In the genomic region with DNA sequence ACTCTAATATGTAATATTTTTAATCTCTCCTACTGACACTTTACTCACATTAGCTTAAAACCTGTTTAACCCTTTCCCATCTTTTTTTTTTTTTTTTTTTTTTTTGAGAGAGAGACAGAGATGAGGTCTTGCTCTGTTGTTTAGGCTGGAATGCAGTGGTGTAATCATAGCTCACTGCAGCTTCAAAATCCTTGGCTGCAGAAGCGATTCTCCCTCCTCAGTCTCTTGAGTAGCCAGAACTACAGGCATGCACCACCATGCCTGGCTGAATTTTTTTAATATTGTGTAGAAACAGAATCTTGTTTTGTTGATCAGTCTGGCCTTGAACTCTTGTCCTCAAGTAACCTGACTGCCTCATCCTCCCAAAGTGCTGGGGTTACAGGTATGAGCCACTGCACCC, we compare ENCODE assay signal across 15 cellular contexts. TPM values are rescaled to one million over a fixed set of nuclear protein-coding genes. Genes with fewer than 3 reads are reported as not detected.
"Had no signal": no experiment of that assay in that cellular context is flagged by ENCODE, and none has a peak within 500 bp of the region (broad histone marks: within the 10 kb centered on the region; RNA-seq: fewer than 3 reads in every experiment).

No MANE protein-coding gene starts in this region.

- H3K27ac Mint-ChIP-seq: activated CD4-positive, alpha-beta T cell treated with anti-CD3 and anti-CD28 coated beads, Interleukin-2, amount 10 ng/mL, durations not matched to agents 7 days and 5 days; activated naive CD8-positive, alpha-beta T cell treated with anti-CD3 and anti-CD28 coated beads for 36 hours; endodermal cell; naive B cell; stimulated activated naive CD8-positive, alpha-beta T cell treated with anti-CD3 and anti-CD28 coated beads, Interleukin-15, Interleukin-2, amounts not matched to agents 100 ng/mL and 50 ng/mL, for 24 hours; T-helper 17 cell; type B pancreatic cell had no signal

- H3K9me3 ChIP-seq: gastrocnemius medialis, neutrophil, suprapubic skin had no signal

- H3K36me3 Mint-ChIP-seq: activated naive CD8-positive, alpha-beta T cell treated with anti-CD3 and anti-CD28 coated beads for 36 hours had no signal

- H3K36me3 ChIP-seq: gastrocnemius medialis, neutrophil, suprapubic skin had no signal

- H3K4me1 ChIP-seq: gastrocnemius medialis, suprapubic skin had no signal

- H3K4me3 Mint-ChIP-seq: activated CD4-positive, alpha-beta T cell treated with anti-CD3 and anti-CD28 coated beads, Interleukin-2, amount 10 ng/mL, durations not matched to agents 7 days and 5 days; activated naive CD8-positive, alpha-beta T cell treated with anti-CD3 and anti-CD28 coated beads for 36 hours; endodermal cell; naive B cell; stimulated activated naive CD8-positive, alpha-beta T cell treated with anti-CD3 and anti-CD28 coated beads, Interleukin-15, Interleukin-2, amounts not matched to agents 100 ng/mL and 50 ng/mL, for 24 hours; T-helper 17 cell; type B pancreatic cell had no signal

- H3K27me3 ChIP-seq: gastrocnemius medialis, suprapubic skin had no signal

- H3K4me1 Mint-ChIP-seq: activated CD4-positive, alpha-beta T cell treated with anti-CD3 and anti-CD28 coated beads, Interleukin-2, amount 10 ng/mL, durations not matched to agents 7 days and 5 days; activated naive CD8-positive, alpha-beta T cell treated with anti-CD3 and anti-CD28 coated beads for 36 hours; endodermal cell; naive B cell; T-helper 17 cell had no signal

- DNase-seq: activated CD4-positive, alpha-beta T cell treated with anti-CD3 and anti-CD28 coated beads, Interleukin-2, amount 10 ng/mL, durations not matched to agents 7 days and 5 days; activated CD4-positive, CD25-positive, alpha-beta regulatory T cell; activated CD8-positive, alpha-beta memory T cell treated with anti-CD3 and anti-CD28 coated beads, Interleukin-2, amount 50 U/mL, for 48 hours; activated gamma-delta T cell treated with Interleukin-2 at 50 U/mL for 16 hours; activated naive CD8-positive, alpha-beta T cell treated with anti-CD3 and anti-CD28 coated beads for 36 hours; gastrocnemius medialis; naive B cell; T-helper 17 cell had no signal

- H3K27ac ChIP-seq: gastrocnemius medialis, neutrophil, suprapubic skin had no signal

- H3K4me3 ChIP-seq: gastrocnemius medialis, heart right ventricle, suprapubic skin had no signal

RNA-seq across cellular contexts. Expression of a gene that starts 37.3 kb away (rescaled TPM):
- total RNA-seq: activated CD4-positive, alpha-beta T cell treated with anti-CD3 and anti-CD28 coated beads, Interleukin-2, amount 10 ng/mL, durations not matched to agents 7 days and 5 days; activated naive CD8-positive, alpha-beta T cell treated with anti-CD3 and anti-CD28 coated beads for 36 hours; lung microvascular endothelial cell; T-helper 17 cell had no signal
